Comparison of ENCODE assay signal across 6 cellular contexts in the genomic region with DNA sequence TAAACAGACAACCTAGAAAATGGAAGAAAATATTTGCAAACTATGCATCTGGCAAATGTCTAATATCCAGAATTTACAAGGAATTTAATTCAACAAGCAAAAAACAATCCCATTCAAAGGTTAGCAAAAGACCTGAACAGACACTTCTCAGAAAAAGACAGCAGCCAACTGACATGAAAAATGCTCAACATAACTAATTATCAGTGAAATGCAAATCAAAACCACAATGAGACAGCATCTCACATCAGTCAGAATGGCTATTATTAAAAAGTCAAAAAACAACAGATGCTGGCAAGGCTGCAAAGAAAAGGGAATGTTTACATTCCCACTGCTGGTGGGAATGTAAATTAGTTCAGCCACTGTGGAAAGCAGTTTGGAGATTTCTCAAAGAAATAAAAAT.
DNase-seq lines count a peak whose midpoint lies in the region; TF ChIP-seq lines count a peak whose summit lies in the region.
"Not testable (repeated sequence)": the region's sequence is repeated elsewhere in the genome, so short reads cannot be mapped to it uniquely, and the experiment has no call there.

No MANE protein-coding gene starts in this region.

- not testable (repeated sequence) for H3K4me1 ChIP-seq in mesenchymal stem cell (ENCODE audit: control insufficient read depth, insufficient read depth, low read depth, low read length)

- not testable (repeated sequence) for H3K27ac ChIP-seq in mesenchymal stem cell (ENCODE audit: low read length, poor library complexity, severe bottlenecking)

- H2BK120ac ChIP-seq in mesenchymal stem cell (ENCODE audit: low read depth, low read length) = not testable (repeated sequence)

- H3K4ac ChIP-seq in mesenchymal stem cell (ENCODE audit: low read depth in 1 of 2, low read length in 2 of 2) = not testable (repeated sequence)

- H3K9me3 ChIP-seq in mesenchymal stem cell (ENCODE audit: control insufficient read depth, low read length) = peaks cover 11% of the 10 kb centered on the region

- not testable (repeated sequence) for H3K9ac ChIP-seq in mesenchymal stem cell (ENCODE audit: low read length)

- DNase-seq in NCI-H1105 treated with DMSO at 0.1 percent for 48 hours (lab: John Stamatoyannopoulos, UW) = peak; percentile 38
- DNase-seq in NCI-H69 (lab: John Stamatoyannopoulos, UW) = peak; percentile 53
- DNase-seq in OCI-M1 (lab: John Stamatoyannopoulos, UW) = peak; percentile 7
- peak; percentile 44 for DNase-seq in astrocyte of the cerebellum (ENCODE audit: low read depth)
- peak; percentile 26 for DNase-seq in fibroblast of gingiva (ENCODE audit: low read depth)
- peak; percentile 32 for DNase-seq in mesenchymal stem cell

- H3K36me3 ChIP-seq in mesenchymal stem cell (ENCODE audit: control insufficient read depth in 1 of 2, insufficient read depth in 2 of 2, low read depth in 1 of 2, low read length in 2 of 2) = not testable (repeated sequence)

- in situ Hi-C loops in astrocyte of the cerebellum (cut with HindIII; ENCODE audit: low sequenced_read_pairs) = not testable (repeated sequence)

- not testable (repeated sequence) for H4K8ac ChIP-seq in mesenchymal stem cell (ENCODE audit: low read length)

- H3K4me3 ChIP-seq in astrocyte of the cerebellum (ENCODE audit: low read depth, low read length); mesenchymal stem cell (ENCODE audit: insufficient read depth in 1 of 2, low read depth in 1 of 2, low read length in 2 of 2): not testable (repeated sequence)

- H3K18ac ChIP-seq in mesenchymal stem cell (ENCODE audit: low read depth in 1 of 2, low read length in 2 of 2) = not testable (repeated sequence)

- not testable (repeated sequence) for H2BK5ac ChIP-seq in mesenchymal stem cell (ENCODE audit: low read depth, low read length, poor library complexity, severe bottlenecking)

- H3K14ac ChIP-seq in mesenchymal stem cell (ENCODE audit: low read length in 2 of 2) = not testable (repeated sequence)

- not testable (repeated sequence) for H2AFZ ChIP-seq in mesenchymal stem cell (ENCODE audit: low read depth, low read length)

- not testable (repeated sequence) for H3K79me1 ChIP-seq in mesenchymal stem cell (replicated peaks; ENCODE audit: low read length, poor library complexity, severe bottlenecking)

- not testable (repeated sequence) for H3K27me3 ChIP-seq in mesenchymal stem cell (ENCODE audit: control insufficient read depth in 1 of 2, insufficient read depth in 1 of 2, low read length in 2 of 2)

- not testable (repeated sequence) for H3K23ac ChIP-seq in mesenchymal stem cell (ENCODE audit: low read length in 2 of 2)

- TF ChIP-seq CTCF in astrocyte of the cerebellum (IDR thresholded peaks at IDR 0.05; ENCODE audit: low read depth, low read length, missing control alignments) = not testable (repeated sequence)

- not testable (repeated sequence) for H3K4me2 ChIP-seq in mesenchymal stem cell (ENCODE audit: low read length, poor library complexity, severe bottlenecking)

- H2BK12ac ChIP-seq in mesenchymal stem cell (ENCODE audit: low read length in 2 of 2) = not testable (repeated sequence)

- not testable (repeated sequence) for H4K91ac ChIP-seq in mesenchymal stem cell (ENCODE audit: low read length)

- H2BK15ac ChIP-seq in mesenchymal stem cell (ENCODE audit: low read depth, poor library complexity, severe bottlenecking) = not testable (repeated sequence)

- H2AK5ac ChIP-seq in mesenchymal stem cell (ENCODE audit: low read length, severe bottlenecking) = not testable (repeated sequence)
